8 cellular contexts compared by ENCODE assay signal in the genomic region with DNA sequence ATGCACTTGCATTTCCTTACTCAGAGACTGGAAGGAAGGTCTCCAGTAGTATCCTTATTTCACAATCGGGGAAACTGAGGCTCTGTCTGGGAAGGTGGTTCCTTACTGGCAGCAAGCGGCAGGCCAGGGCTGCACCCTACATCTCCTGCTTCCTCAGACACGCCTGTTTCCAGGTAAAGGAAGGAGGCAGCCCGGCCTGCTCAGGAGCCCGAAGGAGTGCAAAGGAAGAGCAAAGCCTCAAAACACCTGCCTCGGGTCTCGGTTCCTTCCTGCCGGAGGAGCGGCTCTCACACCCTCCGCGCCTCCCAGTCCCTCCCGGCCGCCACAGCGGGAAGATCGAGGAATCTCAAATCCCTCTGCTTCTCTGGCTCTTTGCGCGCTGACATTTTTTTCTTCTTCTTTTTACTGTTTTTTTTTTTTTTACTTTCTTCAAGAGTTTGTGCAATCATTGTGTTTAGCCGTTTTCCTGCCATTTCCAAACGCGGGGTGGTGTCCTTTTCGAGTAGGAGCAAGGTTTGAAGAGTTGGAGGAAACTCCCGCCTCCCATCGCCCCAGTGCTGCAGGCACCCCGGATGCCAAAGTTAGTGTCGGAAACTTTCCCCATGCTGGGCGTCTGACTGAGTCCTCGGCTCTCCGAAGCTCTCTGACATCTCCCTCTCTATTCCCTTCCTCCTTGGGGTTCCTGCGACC. TPM values are rescaled to one million over a fixed set of nuclear protein-coding genes. Genes with fewer than 3 reads are reported as not detected.
DNase-seq lines count a peak whose midpoint lies in the region; ATAC-seq and TF ChIP-seq lines count a peak whose summit lies in the region.

No MANE protein-coding gene starts in this region.

- no TSS peak for BruUV-seq in Panc1 (replicated peaks; lab: Mats Ljungman, UMichigan)

- H3K27ac ChIP-seq in Panc1 (ENCODE audit: low read length), result no peak overlapping the region
- no peak overlapping the region for H3K27ac ChIP-seq in muscle layer of duodenum (ENCODE audit: low read length)

- H3K4me3 ChIP-seq in Panc1 (ENCODE audit: low read depth in 2 of 2, low read length in 2 of 2) (peak overlapping the region; percentile 42 to 49), muscle layer of duodenum (ENCODE audit: low read depth in 1 of 2, low read length in 2 of 2) (peak overlapping the region; percentile 73 to 78)

- H3K4me1 Mint-ChIP-seq in endothelial cell (ENCODE audit: unreplicated experiment), result peaks cover 39% of the 10 kb centered on the region

- ATAC-seq in Panc1 (peak; percentile 59), GM18498 (IDR thresholded peaks at IDR 0.05; ENCODE audit: unreplicated experiment) (no peak), GM18858 (IDR thresholded peaks at IDR 0.05; ENCODE audit: unreplicated experiment) (no peak)

- H3K36me3 ChIP-seq in Panc1 (ENCODE audit: control insufficient read depth, insufficient read depth, low read length), result no peaks in the 10 kb centered on the region
- no peaks in the 10 kb centered on the region for H3K36me3 ChIP-seq in muscle layer of duodenum (ENCODE audit: control insufficient read depth in 1 of 2, insufficient read depth in 2 of 2, low read length in 2 of 2)

- peaks cover 4% of the 10 kb centered on the region for H3K27me3 Mint-ChIP-seq in endothelial cell (ENCODE audit: unreplicated experiment)

- peak overlapping the region; percentile 94 for H3K4me3 Mint-ChIP-seq in endothelial cell (ENCODE audit: unreplicated experiment)

- H3K27ac Mint-ChIP-seq in endothelial cell (ENCODE audit: unreplicated experiment), result peak overlapping the region; percentile 24

- no peaks in the 10 kb centered on the region for H3K9me3 ChIP-seq in Panc1 (ENCODE audit: control insufficient read depth, insufficient read depth, low read depth, low read length)
- peaks cover 0 to 5% of the 10 kb centered on the region in 2 donors for H3K9me3 ChIP-seq in muscle layer of duodenum (ENCODE audit: control insufficient read depth in 1 of 2, low read length in 2 of 2)

- TF ChIP-seq CTCF in GM20000 (IDR thresholded peaks at IDR 0.05; ENCODE audit: extremely low read depth, missing control alignments), result no peak
- TF ChIP-seq CTCF in Panc1 (IDR thresholded peaks at IDR 0.05), result peak; percentile 53; the same call in 1 of the 2 replicates
- TF ChIP-seq CTCF in endothelial cell (IDR thresholded peaks at IDR 0.05; ENCODE audit: unreplicated experiment), result no peak

- H3K4me1 ChIP-seq in Panc1 (ENCODE audit: control insufficient read depth, insufficient read depth, low read length), result peaks cover 3% of the 10 kb centered on the region; the same call in 1 of the 2 replicates
- H3K4me1 ChIP-seq in muscle layer of duodenum (ENCODE audit: control insufficient read depth in 1 of 2, insufficient read depth in 2 of 2, low read length in 2 of 2), result peaks cover 0 to 15% of the 10 kb centered on the region in 2 donors

- DNase-seq in AG08396 (ENCODE audit: low spot score) (peak; percentile 54), GM20000 (ENCODE audit: low spot score) (peak; percentile 53), Panc1 (ENCODE audit: low read depth, low spot score) (no peak), endothelial cell (ENCODE audit: low spot score) (peak; percentile 34)
- DNase-seq in activated effector memory CD4-positive, alpha-beta T cell treated with Interleukin-2 at 50 U/mL for 16 hours, result no peak

- in situ Hi-C loops in Panc1 (cut with HindIII; ENCODE audit: low pct_unique_long_range_greater_than_20kb, low sequenced_read_pairs), result no loop called here

- CTCF ChIA-PET in Panc1 (lab: Charles Lee), result no interaction called here

- intact Hi-C loops in Panc1 (cut with micrococcal nuclease; ENCODE audit: unreplicated experiment), result no loop called here

- peaks cover 10% of the 10 kb centered on the region for H3K36me3 Mint-ChIP-seq in endothelial cell (ENCODE audit: low read depth, unreplicated experiment)

- no peaks in the 10 kb centered on the region for H3K9me3 Mint-ChIP-seq in endothelial cell (ENCODE audit: unreplicated experiment)

- H3K27me3 ChIP-seq in Panc1 (ENCODE audit: control insufficient read depth, insufficient read depth, low read length), result no peaks in the 10 kb centered on the region
- no peaks in the 10 kb centered on the region for H3K27me3 ChIP-seq in muscle layer of duodenum (ENCODE audit: low read depth, low read length)

- POLR2A ChIA-PET in Panc1 (lab: Charles Lee), result no interaction called here

RNA-seq across cellular contexts. Expression of a gene that starts 1.0 kb away (rescaled TPM):
- total RNA-seq in Panc1 (2021; ENCODE audit: unreplicated experiment) (not detected), endothelial cell (ENCODE audit: unreplicated experiment) (19.7 TPM)
- polyA plus RNA-seq in Panc1 (2012; ENCODE audit: insufficient read length), result not detected

Comparison
In these comparisons a context has a peak if more than half of its experiments do, and no peak if none do; other contexts are left out.
1. DNase-seq: peak in AG08396 (single experiment), GM20000 (single experiment) and endothelial cell (single experiment); none in Panc1 (single experiment) and activated effector memory CD4-positive, alpha-beta T cell treated with Interleukin-2 at 50 U/mL for 16 hours (single experiment).
2. RNA of a gene that starts 1.0 kb away (total RNA-seq): 19.7 TPM in endothelial cell (single experiment); not detected in Panc1 (single experiment); every median in the first group is over 10 times any median in the second.